12 cellular contexts compared by ENCODE assay signal in the genomic region with DNA sequence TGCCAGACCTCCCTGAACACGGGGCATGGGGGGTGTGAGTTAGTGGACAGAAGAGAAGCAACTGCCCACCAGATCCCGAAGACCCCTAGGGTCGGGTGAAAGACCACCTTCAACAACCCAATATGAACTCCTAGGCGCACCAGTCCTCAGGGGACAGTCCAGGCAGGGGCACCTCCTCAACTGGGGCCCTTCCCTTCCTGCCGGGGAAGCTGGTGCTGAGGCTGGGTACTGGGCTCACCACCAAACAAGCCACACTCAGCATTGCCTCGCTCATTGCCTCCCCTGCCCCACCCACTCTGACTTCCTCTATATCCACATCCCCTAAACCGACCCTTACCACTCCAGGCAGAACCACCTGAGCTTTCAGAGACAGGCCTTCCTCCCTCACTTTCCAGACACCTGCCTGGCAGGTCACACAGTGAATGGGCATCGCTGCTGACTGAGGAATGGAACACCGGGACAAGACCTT. TPM values are rescaled to one million over a fixed set of nuclear protein-coding genes. Genes with fewer than 3 reads are reported as not detected.
A peak's percentile ranks its signal among the peaks of the same experiment; 100 is the strongest.
DNase-seq lines count a peak whose midpoint lies in the region; ATAC-seq lines count a peak whose summit lies in the region.
"Had no signal": no experiment of that assay in that cellular context is flagged by ENCODE, and none has a peak within 500 bp of the region (broad histone marks: within the 10 kb centered on the region; RNA-seq: fewer than 3 reads in every experiment).

No MANE protein-coding gene starts in this region.

- H3K27me3 Mint-ChIP-seq in activated T-cell treated with anti-CD3 and anti-CD28 coated beads, Interleukin-2, amount 50 U/mL, for 24 hours: no peaks in the 10 kb centered on the region
- H3K27me3 Mint-ChIP-seq in T-helper 2 cell treated with Interferon-gamma antibody and Interleukin-4, amounts not matched to agents 5 μg/mL and 100 μg/mL, for 36 hours (ENCODE audit: low read depth): no peaks in the 10 kb centered on the region
- H3K27me3 Mint-ChIP-seq in dendritic cell treated with granulocyte-macrophage colony-stimulating factor and Interleukin-4, amounts not matched to agents 40 ng/mL and 50 ng/mL, for 4 days: no peaks in the 10 kb centered on the region
- no peaks in the 10 kb centered on the region for H3K27me3 Mint-ChIP-seq in stimulated activated memory B cell treated with anti-CD40 and anti-IgM and Interleukin-4, amounts not matched to agents 10 μg/mL and 1 μg/mL and 100 μg/mL, for 72 hours

- peaks cover 99% of the 10 kb centered on the region for H3K36me3 Mint-ChIP-seq in activated T-cell treated with anti-CD3 and anti-CD28 coated beads, Interleukin-2, amount 50 U/mL, for 24 hours (ENCODE audit: low read depth)
- peaks cover 57% of the 10 kb centered on the region for H3K36me3 Mint-ChIP-seq in T-helper 2 cell treated with Interferon-gamma antibody and Interleukin-4, amounts not matched to agents 5 μg/mL and 100 μg/mL, for 36 hours (ENCODE audit: low read depth)
- H3K36me3 Mint-ChIP-seq in dendritic cell treated with granulocyte-macrophage colony-stimulating factor and Interleukin-4, amounts not matched to agents 40 ng/mL and 50 ng/mL, for 4 days (ENCODE audit: low read depth): peaks cover 37% of the 10 kb centered on the region
- H3K36me3 Mint-ChIP-seq in stimulated activated memory B cell treated with anti-CD40 and anti-IgM and Interleukin-4, amounts not matched to agents 10 μg/mL and 1 μg/mL and 100 μg/mL, for 72 hours: peaks cover 61% of the 10 kb centered on the region

- peak overlapping the region; percentile 66 for H3K4me3 Mint-ChIP-seq in activated T-cell treated with anti-CD3 and anti-CD28 coated beads, Interleukin-2, amount 50 U/mL, for 24 hours
- H3K4me3 Mint-ChIP-seq in T-helper 2 cell treated with Interferon-gamma antibody and Interleukin-4, amounts not matched to agents 5 μg/mL and 100 μg/mL, for 36 hours: peak overlapping the region; percentile 74
- no peak overlapping the region for H3K4me3 Mint-ChIP-seq in dendritic cell treated with granulocyte-macrophage colony-stimulating factor and Interleukin-4, amounts not matched to agents 40 ng/mL and 50 ng/mL, for 4 days
- H3K4me3 Mint-ChIP-seq in stimulated activated memory B cell treated with anti-CD40 and anti-IgM and Interleukin-4, amounts not matched to agents 10 μg/mL and 1 μg/mL and 100 μg/mL, for 72 hours: no peak overlapping the region

- peaks cover 96% of the 10 kb centered on the region for H3K4me1 Mint-ChIP-seq in activated T-cell treated with anti-CD3 and anti-CD28 coated beads, Interleukin-2, amount 50 U/mL, for 24 hours (ENCODE audit: low read depth)
- H3K4me1 Mint-ChIP-seq in T-helper 2 cell treated with Interferon-gamma antibody and Interleukin-4, amounts not matched to agents 5 μg/mL and 100 μg/mL, for 36 hours (ENCODE audit: low read depth): peaks cover 79% of the 10 kb centered on the region
- peaks cover 60% of the 10 kb centered on the region for H3K4me1 Mint-ChIP-seq in dendritic cell treated with granulocyte-macrophage colony-stimulating factor and Interleukin-4, amounts not matched to agents 40 ng/mL and 50 ng/mL, for 4 days (ENCODE audit: low read depth)
- H3K4me1 Mint-ChIP-seq in stimulated activated memory B cell treated with anti-CD40 and anti-IgM and Interleukin-4, amounts not matched to agents 10 μg/mL and 1 μg/mL and 100 μg/mL, for 72 hours: peaks cover 62% of the 10 kb centered on the region

- no peaks in the 10 kb centered on the region for H3K9me3 Mint-ChIP-seq in activated T-cell treated with anti-CD3 and anti-CD28 coated beads, Interleukin-2, amount 50 U/mL, for 24 hours
- no peaks in the 10 kb centered on the region for H3K9me3 Mint-ChIP-seq in T-helper 2 cell treated with Interferon-gamma antibody and Interleukin-4, amounts not matched to agents 5 μg/mL and 100 μg/mL, for 36 hours
- H3K9me3 Mint-ChIP-seq in dendritic cell treated with granulocyte-macrophage colony-stimulating factor and Interleukin-4, amounts not matched to agents 40 ng/mL and 50 ng/mL, for 4 days: no peaks in the 10 kb centered on the region
- no peaks in the 10 kb centered on the region for H3K9me3 Mint-ChIP-seq in stimulated activated memory B cell treated with anti-CD40 and anti-IgM and Interleukin-4, amounts not matched to agents 10 μg/mL and 1 μg/mL and 100 μg/mL, for 72 hours

- no peak for DNase-seq in activated T-cell treated with anti-CD3 and anti-CD28 coated beads, Interleukin-2, amount 50 U/mL, for 24 hours
- DNase-seq in activated T-cell treated with anti-CD3 and anti-CD28 coated beads, Interleukin-2, amount 50 U/mL, for 1 hour: no peak
- no peak for DNase-seq in T-helper 2 cell treated with Interferon-gamma antibody and Interleukin-4, amounts not matched to agents 5 μg/mL and 100 μg/mL, for 36 hours (ENCODE audit: low spot score)
- DNase-seq in SK-N-DZ (ENCODE audit: low spot score) (no peak), NCI-H2029 (lab: John Stamatoyannopoulos, UW) (no peak), DMS53 treated with DMSO at 0.1 percent for 48 hours (lab: John Stamatoyannopoulos, UW; ENCODE audit: unreplicated experiment) (no peak)
- DNase-seq: DMS53; Karpas-422; ovary; stimulated activated CD4-positive, alpha-beta T cell treated with anti-CD3 and anti-CD28 coated beads, Interleukin-12 subunit alpha, Interleukin-12 subunit beta, amount 100 ng/mL, for 4 hours had no signal

- intact Hi-C loops in dendritic cell treated with granulocyte-macrophage colony-stimulating factor and Interleukin-4, amounts not matched to agents 40 ng/mL and 50 ng/mL, for 4 days (cut with micrococcal nuclease): no loop called here

- H3K27ac Mint-ChIP-seq in activated T-cell treated with anti-CD3 and anti-CD28 coated beads, Interleukin-2, amount 50 U/mL, for 24 hours: peak overlapping the region; percentile 99
- H3K27ac Mint-ChIP-seq in T-helper 2 cell treated with Interferon-gamma antibody and Interleukin-4, amounts not matched to agents 5 μg/mL and 100 μg/mL, for 36 hours: peak overlapping the region; percentile 85
- H3K27ac Mint-ChIP-seq in dendritic cell treated with granulocyte-macrophage colony-stimulating factor and Interleukin-4, amounts not matched to agents 40 ng/mL and 50 ng/mL, for 4 days: peak overlapping the region; percentile 67
- peak overlapping the region; percentile 82 for H3K27ac Mint-ChIP-seq in stimulated activated memory B cell treated with anti-CD40 and anti-IgM and Interleukin-4, amounts not matched to agents 10 μg/mL and 1 μg/mL and 100 μg/mL, for 72 hours

- peak; percentile 39 for ATAC-seq in stimulated activated memory B cell treated with anti-CD40 and anti-IgM and Interleukin-4, amounts not matched to agents 10 μg/mL and 1 μg/mL and 100 μg/mL, for 72 hours

RNA-seq across cellular contexts. Expression of a gene that starts 42.5 kb away (rescaled TPM):
- 15.0 and 18.2 TPM in 2 replicates for polyA plus RNA-seq in SK-N-DZ (2014; cell fraction: cytosol; rRNA removed)
- 27.2 and 58.4 TPM in 2 replicates for polyA plus RNA-seq in SK-N-DZ (2014; cell fraction: nucleus; rRNA removed)

Comparison
In these comparisons a context has a peak if more than half of its experiments do, and no peak if none do; other contexts are left out.
1. H3K4me3 Mint-ChIP-seq: peak in activated T-cell treated with anti-CD3 and anti-CD28 coated beads, Interleukin-2, amount 50 U/mL, for 24 hours (single experiment) and T-helper 2 cell treated with Interferon-gamma antibody and Interleukin-4, amounts not matched to agents 5 μg/mL and 100 μg/mL, for 36 hours (single experiment); none in dendritic cell treated with granulocyte-macrophage colony-stimulating factor and Interleukin-4, amounts not matched to agents 40 ng/mL and 50 ng/mL, for 4 days (single experiment) and stimulated activated memory B cell treated with anti-CD40 and anti-IgM and Interleukin-4, amounts not matched to agents 10 μg/mL and 1 μg/mL and 100 μg/mL, for 72 hours (single experiment).
2. Peak in every context shown above with its lines, with median percentiles within 50 percentile points of each other: H3K27ac Mint-ChIP-seq.